1 cellular context compared by ENCODE assay signal in genomic region chr19:3274245-3275067, GRCh38.
TF ChIP-seq lines count a peak whose summit lies in the region.

No MANE protein-coding gene starts in this region.

TF ChIP-seq in neural cell, 6 proteins besides CTCF, POLR2A, EP300 and RAD21 (continued from another document):
- TF ChIP-seq REST (IDR thresholded peaks at IDR 0.05; ENCODE audit: borderline replicate concordance) (no peak), EZH2 (IDR thresholded peaks at IDR 0.05; ENCODE audit: borderline replicate concordance, insufficient read depth, low read length, poor library complexity, severe bottlenecking) (no peak), MXI1 (conservative IDR thresholded peaks at IDR 0.05; ENCODE audit: poor library complexity, severe bottlenecking) (no peak)
